Comparison of ENCODE assay signal across 9 cellular contexts in the genomic region with DNA sequence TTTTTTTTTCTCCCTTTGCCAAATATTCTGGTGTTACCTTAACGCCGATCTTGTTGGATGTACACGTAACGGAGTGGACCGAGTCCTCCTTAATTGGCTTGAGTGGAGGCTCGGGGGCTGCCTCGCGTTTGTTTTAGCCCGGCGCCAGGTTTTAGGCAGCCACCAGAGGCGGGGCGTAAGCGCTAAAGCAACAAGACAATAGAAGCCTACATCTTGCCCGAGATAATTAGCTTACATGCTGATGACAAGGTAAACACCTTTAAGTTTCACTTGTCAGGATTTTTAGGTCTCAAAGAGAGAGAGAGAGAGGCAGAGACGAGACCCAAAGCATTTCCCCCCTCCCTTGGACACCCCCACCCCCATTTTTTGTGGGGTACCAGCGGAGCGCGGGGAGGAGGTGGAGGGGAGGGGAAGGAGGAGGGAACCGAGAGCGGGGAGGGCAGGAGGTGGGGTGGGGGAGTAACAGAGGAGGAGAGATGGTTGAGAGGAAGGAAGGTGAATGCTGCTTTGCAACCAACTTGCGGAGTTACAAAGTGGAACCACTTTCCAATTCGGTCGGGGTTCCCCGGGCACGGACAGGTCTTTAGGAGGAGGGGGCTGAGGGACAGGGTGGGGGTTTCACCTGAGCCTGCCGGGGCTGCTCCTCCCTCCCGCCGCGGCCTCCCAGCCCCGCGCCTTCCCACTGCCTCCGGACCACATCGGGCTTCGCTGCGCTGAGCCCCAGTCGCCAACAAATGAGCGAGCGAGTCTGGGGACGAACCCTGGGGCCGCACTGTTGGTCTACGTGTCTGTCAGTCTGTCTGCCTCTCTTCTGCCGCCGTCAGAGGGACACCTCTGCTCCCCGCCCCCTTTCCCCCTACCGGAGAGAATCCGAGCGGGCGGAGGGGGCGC. TPM values are rescaled to one million over a fixed set of nuclear protein-coding genes. Genes with fewer than 3 reads are reported as not detected.
DNase-seq lines count a peak whose midpoint lies in the region; ATAC-seq and TF ChIP-seq lines count a peak whose summit lies in the region.
"Had no signal": no experiment of that assay in that cellular context is flagged by ENCODE, and none has a peak within 500 bp of the region (broad histone marks: within the 10 kb centered on the region; RNA-seq: fewer than 3 reads in every experiment).

Gene NKX2-1, minus strand, starts transcription at position 802 of the 891 bp plus-strand sequence. Its CDS starts 103 bp downstream, at position 699.

- no peaks in the 10 kb centered on the region for H3K9me3 ChIP-seq in esophagus muscularis mucosa

- TF ChIP-seq CTCF in esophagus muscularis mucosa (IDR thresholded peaks at IDR 0.05), result no peak

- peaks cover 3 to 100% (median 72%) of the 10 kb centered on the region in 4 donors for H3K27me3 ChIP-seq in esophagus muscularis mucosa

- 3% methylated on average over 39 of the region's 49 CpGs for WGBS in esophagus muscularis mucosa

- DNase-seq in T-helper 2 cell treated with Interferon-gamma antibody and Interleukin-4, amounts not matched to agents 5 μg/mL and 100 μg/mL, for 36 hours (ENCODE audit: low spot score), result no peak
- DNase-seq in T-helper 2 cell (no peak), NCI-H446 treated with DMSO at 0.1 percent for 48 hours (lab: John Stamatoyannopoulos, UW) (peak; percentile 32), esophagus muscularis mucosa (ENCODE audit: extremely low spot score) (peak; percentile 91), SK-N-DZ (ENCODE audit: low spot score) (no peak)

- no peaks in the 10 kb centered on the region for H3K9me3 Mint-ChIP-seq in T-helper 2 cell treated with Interferon-gamma antibody and Interleukin-4, amounts not matched to agents 5 μg/mL and 100 μg/mL, for 36 hours
- no peaks in the 10 kb centered on the region for H3K9me3 Mint-ChIP-seq in stimulated activated memory B cell treated with anti-CD40 and anti-IgM and Interleukin-4, amounts not matched to agents 10 μg/mL and 1 μg/mL and 100 μg/mL, for 72 hours

- peaks cover 5% of the 10 kb centered on the region for H3K4me1 Mint-ChIP-seq in T-helper 2 cell treated with Interferon-gamma antibody and Interleukin-4, amounts not matched to agents 5 μg/mL and 100 μg/mL, for 36 hours (ENCODE audit: low read depth)
- no peaks in the 10 kb centered on the region for H3K4me1 Mint-ChIP-seq in stimulated activated memory B cell treated with anti-CD40 and anti-IgM and Interleukin-4, amounts not matched to agents 10 μg/mL and 1 μg/mL and 100 μg/mL, for 72 hours

- no peak within 1 kb of the TSS for H3K27ac ChIP-seq in esophagus muscularis mucosa (replicated peaks in 1 of 4)

- peak within 1 kb of the TSS; percentile 34 to 46 (median 44) for H3K4me3 ChIP-seq in esophagus muscularis mucosa

- ATAC-seq in stimulated activated memory B cell treated with anti-CD40 and anti-IgM and Interleukin-4, amounts not matched to agents 10 μg/mL and 1 μg/mL and 100 μg/mL, for 72 hours, result no peak
- ATAC-seq in GM19455 (IDR thresholded peaks at IDR 0.05; ENCODE audit: unreplicated experiment), result no peak
- no peak for ATAC-seq in GM21786 (IDR thresholded peaks at IDR 0.05; ENCODE audit: unreplicated experiment)

- no peak for TF ChIP-seq POLR2A in esophagus muscularis mucosa (IDR thresholded peaks at IDR 0.05; ENCODE audit: low read depth)

- no peak for TF ChIP-seq EP300 in esophagus muscularis mucosa (IDR thresholded peaks at IDR 0.05)

- H3K36me3 ChIP-seq in esophagus muscularis mucosa, result no peaks in the 10 kb centered on the region

- peaks cover 76% of the 10 kb centered on the region for H3K27me3 Mint-ChIP-seq in T-helper 2 cell treated with Interferon-gamma antibody and Interleukin-4, amounts not matched to agents 5 μg/mL and 100 μg/mL, for 36 hours (ENCODE audit: low read depth)
- peaks cover 82% of the 10 kb centered on the region for H3K27me3 Mint-ChIP-seq in stimulated activated memory B cell treated with anti-CD40 and anti-IgM and Interleukin-4, amounts not matched to agents 10 μg/mL and 1 μg/mL and 100 μg/mL, for 72 hours

- H3K27ac Mint-ChIP-seq in T-helper 2 cell treated with Interferon-gamma antibody and Interleukin-4, amounts not matched to agents 5 μg/mL and 100 μg/mL, for 36 hours, result peak within 1 kb of the TSS; percentile 31
- H3K27ac Mint-ChIP-seq in stimulated activated memory B cell treated with anti-CD40 and anti-IgM and Interleukin-4, amounts not matched to agents 10 μg/mL and 1 μg/mL and 100 μg/mL, for 72 hours, result no peak within 1 kb of the TSS

- intact Hi-C loops in esophagus muscularis mucosa (cut with DNase I), result no loop called here

- H3K36me3 Mint-ChIP-seq in T-helper 2 cell treated with Interferon-gamma antibody and Interleukin-4, amounts not matched to agents 5 μg/mL and 100 μg/mL, for 36 hours (ENCODE audit: low read depth), result no peaks in the 10 kb centered on the region
- no peaks in the 10 kb centered on the region for H3K36me3 Mint-ChIP-seq in stimulated activated memory B cell treated with anti-CD40 and anti-IgM and Interleukin-4, amounts not matched to agents 10 μg/mL and 1 μg/mL and 100 μg/mL, for 72 hours

- peaks cover 30 to 69% (median 63%) of the 10 kb centered on the region in 4 donors for H3K4me1 ChIP-seq in esophagus muscularis mucosa

- peak within 1 kb of the TSS; percentile 44 for H3K4me3 Mint-ChIP-seq in T-helper 2 cell treated with Interferon-gamma antibody and Interleukin-4, amounts not matched to agents 5 μg/mL and 100 μg/mL, for 36 hours
- peak within 1 kb of the TSS; percentile 51 for H3K4me3 Mint-ChIP-seq in stimulated activated memory B cell treated with anti-CD40 and anti-IgM and Interleukin-4, amounts not matched to agents 10 μg/mL and 1 μg/mL and 100 μg/mL, for 72 hours

RNA-seq across cellular contexts. Expression of gene NKX2-1, which starts in this region (rescaled TPM):
- total RNA-seq in esophagus muscularis mucosa, result under 1 TPM in 2 of 4 donors, not detected in 2; 0.45 to 0.92 TPM
- polyA plus RNA-seq in SK-N-DZ (2014; cell fraction: cytosol; rRNA removed), result not detected in 2 replicates
- polyA plus RNA-seq in SK-N-DZ (2014; cell fraction: nucleus; rRNA removed), result not detected in 2 replicates
- total RNA-seq: T-helper 1 cell treated with Interleukin-12 subunit alpha and Interleukin-12 subunit beta and Interleukin-4 antibody, amounts not matched to agents 30 ng/mL and 1 ng/mL, for 36 hours had no signal

Comparison
In these comparisons a context has a peak if more than half of its experiments do, and no peak if none do; other contexts are left out.
1. Peak in DNase-seq and H3K4me3 ChIP-seq in esophagus muscularis mucosa; RNA of the gene not detected or under 1 TPM.